ENCODE assay signal across 23 cellular contexts in genomic region chr3:96022676-96023075, GRCh38.
DNase-seq lines count a peak whose midpoint lies in the region; ATAC-seq and TF ChIP-seq lines count a peak whose summit lies in the region.
"Had no signal": no experiment of that assay in that cellular context is flagged by ENCODE, and none has a peak within 500 bp of the region (broad histone marks: within the 10 kb centered on the region; RNA-seq: fewer than 3 reads in every experiment).

No MANE protein-coding gene starts in this region.

- H3F3A ChIP-seq in PC-3 (ENCODE audit: low read length, unreplicated experiment), result no peaks in the 10 kb centered on the region

- H4K20me1 ChIP-seq in PC-3 (ENCODE audit: low read length), result no peaks in the 10 kb centered on the region

- H3K27me3 Mint-ChIP-seq in chondrocyte (ENCODE audit: low read depth) (no peaks in the 10 kb centered on the region), osteocyte (ENCODE audit: unreplicated experiment) (peaks cover 3% of the 10 kb centered on the region)
- no peaks in the 10 kb centered on the region for H3K27me3 Mint-ChIP-seq in stimulated activated naive B cell treated with anti-CD40 and anti-IgM and Interleukin-4, amounts not matched to agents 10 μg/mL and 1 μg/mL and 100 μg/mL, for 72 hours

- DNase-seq in DMS 273 (lab: John Stamatoyannopoulos, UW; ENCODE audit: unreplicated experiment) (peak; percentile 21), DMS 273 treated with DMSO at 0.1 percent for 48 hours (lab: John Stamatoyannopoulos, UW) (no peak), PC-3 (peak; percentile 6), chondrocyte (ENCODE audit: low spot score) (no peak), osteocyte (ENCODE audit: extremely low spot score, unreplicated experiment) (no peak), 8988T (no peak), GM19240 (ENCODE audit: insufficient read length, low spot score) (no peak)
- no peak for DNase-seq in stimulated activated naive B cell treated with anti-CD40 and anti-IgM and Interleukin-4, amounts not matched to agents 10 μg/mL and 1 μg/mL and 100 μg/mL, for 72 hours
- DNase-seq: AML-193; DND-41; KBM-7; NCI-H1092 treated with DMSO at 0.1 percent for 48 hours; NCI-H1436 treated with DMSO at 0.1 percent for 48 hours; NCI-H1930; NCI-H226; NCI-H524; NCI-H774; NK-92 treated with Interleukin-12 subunit alpha and Interleukin-12 subunit beta, amount 100 ng/mL, for 24 hours; Peyer's patch had no signal

- ATAC-seq in PC-3, result 0 out of 2 replicates have a peak, but pooled peaks have one; percentile 24
- ATAC-seq in stimulated activated naive B cell treated with anti-CD40 and anti-IgM and Interleukin-4, amounts not matched to agents 10 μg/mL and 1 μg/mL and 100 μg/mL, for 72 hours (replicated peaks), result no peak

- BruUV-seq in PC-3 (replicated peaks; lab: Mats Ljungman, UMichigan), result no TSS peak

- no peaks in the 10 kb centered on the region for H3K27me3 ChIP-seq in PC-3 (ENCODE audit: low read length)
- H3K27me3 ChIP-seq: Peyer's patch had no signal

- H3K9ac ChIP-seq in PC-3 (ENCODE audit: low read length), result no peak overlapping the region

- no peaks in the 10 kb centered on the region for H3K36me3 ChIP-seq in PC-3 (ENCODE audit: low read depth, low read length)
- H3K36me3 ChIP-seq: HAP-1, Peyer's patch had no signal

- H3K4me1 Mint-ChIP-seq in chondrocyte (ENCODE audit: low read depth) (peaks cover under 1% of the 10 kb centered on the region), osteocyte (ENCODE audit: unreplicated experiment) (no peaks in the 10 kb centered on the region)
- H3K4me1 Mint-ChIP-seq in stimulated activated naive B cell treated with anti-CD40 and anti-IgM and Interleukin-4, amounts not matched to agents 10 μg/mL and 1 μg/mL and 100 μg/mL, for 72 hours, result no peaks in the 10 kb centered on the region
- H3K4me1 Mint-ChIP-seq: CD14-positive monocyte had no signal

- POLR2A ChIA-PET in PC-3 (lab: Charles Lee; ENCODE audit: unreplicated experiment), result no interaction called here

- no peaks in the 10 kb centered on the region for H3K9me2 ChIP-seq in PC-3 (replicated peaks; ENCODE audit: low read length)

- H3K4me1 ChIP-seq in PC-3 (ENCODE audit: insufficient read depth, low read length), result no peaks in the 10 kb centered on the region
- H3K4me1 ChIP-seq: HAP-1, Peyer's patch had no signal

- no peak overlapping the region for H3K4me3 ChIP-seq in PC-3 (ENCODE audit: low read length)
- H3K4me3 ChIP-seq: HAP-1, Peyer's patch had no signal

- H3K27ac Mint-ChIP-seq in chondrocyte (ENCODE audit: unreplicated experiment), result no peak overlapping the region
- H3K27ac Mint-ChIP-seq in osteocyte (ENCODE audit: unreplicated experiment), result no peak overlapping the region
- no peak overlapping the region for H3K27ac Mint-ChIP-seq in stimulated activated naive B cell treated with anti-CD40 and anti-IgM and Interleukin-4, amounts not matched to agents 10 μg/mL and 1 μg/mL and 100 μg/mL, for 72 hours
- H3K27ac Mint-ChIP-seq: CD14-positive monocyte had no signal

- H3K27ac ChIP-seq in PC-3 (ENCODE audit: low read length), result no peak overlapping the region
- H3K27ac ChIP-seq: 22Rv1, HL-60, Peyer's patch had no signal

- intact Hi-C loops in PC-3 (cut with micrococcal nuclease), result loop anchor here (10.0 kb wide), 1 partner anchor 282 kb away; no protein-coding TSS in a partner anchor

- no peaks in the 10 kb centered on the region for H3K9me3 ChIP-seq in PC-3 (ENCODE audit: low read length)
- H3K9me3 ChIP-seq: HAP-1, Peyer's patch had no signal

- no peaks in the 10 kb centered on the region for H3K79me2 ChIP-seq in PC-3 (ENCODE audit: low read length)

- H3K4me3 Mint-ChIP-seq in chondrocyte (ENCODE audit: unreplicated experiment) (no peak overlapping the region), osteocyte (ENCODE audit: unreplicated experiment) (no peak overlapping the region)
- H3K4me3 Mint-ChIP-seq in stimulated activated naive B cell treated with anti-CD40 and anti-IgM and Interleukin-4, amounts not matched to agents 10 μg/mL and 1 μg/mL and 100 μg/mL, for 72 hours, result no peak overlapping the region
- H3K4me3 Mint-ChIP-seq: CD14-positive monocyte had no signal

- H3K4me2 ChIP-seq in PC-3 (ENCODE audit: low read length), result no peak overlapping the region

- CTCF ChIA-PET in PC-3 (lab: Charles Lee), result interaction anchor here (0.5 kb wide), 1 partner anchor 502 kb away, joined by 4 read pairs; no protein-coding TSS in a partner anchor

- H3K36me3 Mint-ChIP-seq in chondrocyte (ENCODE audit: low read depth) (no peaks in the 10 kb centered on the region), osteocyte (ENCODE audit: unreplicated experiment) (no peaks in the 10 kb centered on the region)
- no peaks in the 10 kb centered on the region for H3K36me3 Mint-ChIP-seq in stimulated activated naive B cell treated with anti-CD40 and anti-IgM and Interleukin-4, amounts not matched to agents 10 μg/mL and 1 μg/mL and 100 μg/mL, for 72 hours
- H3K36me3 Mint-ChIP-seq: CD14-positive monocyte had no signal

- H3K9me3 Mint-ChIP-seq in chondrocyte (ENCODE audit: low read depth), result no peaks in the 10 kb centered on the region
- no peaks in the 10 kb centered on the region for H3K9me3 Mint-ChIP-seq in osteocyte (ENCODE audit: unreplicated experiment)
- H3K9me3 Mint-ChIP-seq in stimulated activated naive B cell treated with anti-CD40 and anti-IgM and Interleukin-4, amounts not matched to agents 10 μg/mL and 1 μg/mL and 100 μg/mL, for 72 hours, result peaks cover 0 to 1% of the 10 kb centered on the region in 2 donors
- H3K9me3 Mint-ChIP-seq: CD14-positive monocyte had no signal

- peak; percentile 42 for TF ChIP-seq CTCF in PC-3 (conservative IDR thresholded peaks at IDR 0.05; ENCODE audit: low read depth, low read length)
- TF ChIP-seq CTCF in chondrocyte (IDR thresholded peaks at IDR 0.05), result peak; percentile 20
- TF ChIP-seq CTCF in osteocyte (IDR thresholded peaks at IDR 0.05), result peak; percentile 8

- H2AFZ ChIP-seq in PC-3 (ENCODE audit: low read length), result no peak overlapping the region

Comparison
In these comparisons a context has a peak if more than half of its experiments do, and no peak if none do; other contexts are left out.
1. DNase-seq: peak in DMS 273 (single experiment) and PC-3 (single experiment); none in DMS 273 treated with DMSO at 0.1 percent for 48 hours (single experiment), chondrocyte (single experiment), osteocyte (single experiment), stimulated activated naive B cell treated with anti-CD40 and anti-IgM and Interleukin-4, amounts not matched to agents 10 μg/mL and 1 μg/mL and 100 μg/mL, for 72 hours (single experiment), 8988T (single experiment) and GM19240 (single experiment).
2. Peak in every context shown above with its lines, with median percentiles within 50 percentile points of each other: CTCF ChIP-seq.